Comparison of ENCODE assay signal across 24 cellular contexts in the genomic region with DNA sequence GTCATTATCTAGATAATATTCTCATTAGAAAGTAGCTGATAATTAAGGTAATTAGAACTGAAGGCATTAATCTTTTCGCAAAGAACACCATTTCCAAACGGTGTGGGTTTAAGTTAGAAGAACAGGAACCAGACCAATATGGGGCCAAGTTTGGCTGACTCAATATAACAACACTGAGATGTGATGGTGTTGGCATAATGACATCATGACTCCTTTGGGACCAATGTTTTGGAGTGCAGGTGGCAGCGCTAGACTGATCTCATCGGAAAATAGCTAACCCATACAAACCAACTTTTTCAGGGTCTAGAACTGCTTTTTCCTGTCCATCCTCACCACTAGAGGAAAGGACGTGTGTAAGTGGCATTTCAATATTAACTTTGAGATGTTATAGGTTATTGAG.
"Had no signal": no experiment of that assay in that cellular context is flagged by ENCODE, and none has a peak within 500 bp of the region (broad histone marks: within the 10 kb centered on the region; RNA-seq: fewer than 3 reads in every experiment).

No MANE protein-coding gene starts in this region.

- H3K4me3 Mint-ChIP-seq: activated CD8-positive, alpha-beta memory T cell treated with anti-CD3 and anti-CD28 coated beads, Interleukin-2, amount 10 ng/mL, durations not matched to agents 7 days and 5 days; activated CD8-positive, alpha-beta T cell treated with anti-CD3 and anti-CD28 coated beads, Interleukin-2, amount 10 ng/mL, durations not matched to agents 7 days and 5 days; activated naive CD8-positive, alpha-beta T cell; activated T-cell treated with anti-CD3 and anti-CD28 coated beads, Interleukin-2, amount 50 U/mL, for 72 hours; naive thymus-derived CD4-positive, alpha-beta T cell; T-helper 17 cell had no signal

- H3K36me3 Mint-ChIP-seq: activated CD8-positive, alpha-beta memory T cell treated with anti-CD3 and anti-CD28 coated beads, Interleukin-2, amount 10 ng/mL, durations not matched to agents 7 days and 5 days; activated naive CD8-positive, alpha-beta T cell; naive thymus-derived CD4-positive, alpha-beta T cell had no signal

- H3K9me3 ChIP-seq: gastrocnemius medialis, pancreas, prostate gland, testis, transverse colon had no signal

- H3K9me3 Mint-ChIP-seq: naive thymus-derived CD4-positive, alpha-beta T cell had no signal

- H3K36me3 ChIP-seq: gastrocnemius medialis, pancreas, prostate gland, transverse colon had no signal

- H3K27me3 ChIP-seq: gastrocnemius medialis, hepatocyte, pancreas, testis, transverse colon had no signal

- H3K79me2 ChIP-seq: hepatocyte had no signal

- ATAC-seq: activated CD8-positive, alpha-beta memory T cell treated with anti-CD3 and anti-CD28 coated beads, Interleukin-2, amount 10 ng/mL, durations not matched to agents 7 days and 5 days; activated CD8-positive, alpha-beta T cell treated with anti-CD3 and anti-CD28 coated beads, Interleukin-2, amount 10 ng/mL, durations not matched to agents 7 days and 5 days; activated T-cell treated with anti-CD3 and anti-CD28 coated beads, Interleukin-2, amount 50 U/mL, for 72 hours; gastrocnemius medialis; left ventricle myocardium superior; naive thymus-derived CD4-positive, alpha-beta T cell; pancreas; sciatic nerve; T-helper 17 cell had no signal

- H2AFZ ChIP-seq: hepatocyte had no signal

- H3K4me1 ChIP-seq: gastrocnemius medialis, prostate gland, testis, transverse colon had no signal

- DNase-seq: activated CD8-positive, alpha-beta memory T cell treated with anti-CD3 and anti-CD28 coated beads, Interleukin-2, amount 10 ng/mL, durations not matched to agents 7 days and 5 days; activated CD8-positive, alpha-beta T cell treated with anti-CD3 and anti-CD28 coated beads, Interleukin-2, amount 10 ng/mL, durations not matched to agents 7 days and 5 days; activated naive CD4-positive, alpha-beta T cell; activated T-cell treated with anti-CD3 and anti-CD28 coated beads, Interleukin-2, amount 50 U/mL, for 72 hours; anterior cingulate cortex; dermis blood vessel endothelial cell; effector CD4-positive, alpha-beta T cell; gastrocnemius medialis; islet precursor cell; left ventricle myocardium superior; naive thymus-derived CD4-positive, alpha-beta T cell; pancreas; retina; small intestine; stimulated activated CD4-positive, alpha-beta T cell treated with anti-CD3 and anti-CD28 coated beads, Interleukin-4, amount 100 ng/mL, for 24 hours; stimulated activated naive CD4-positive, alpha-beta T cell; T-helper 17 cell; T1000; testis; transverse colon had no signal

- H3K27ac ChIP-seq: gastrocnemius medialis, hepatocyte, pancreas, prostate gland, testis, transverse colon had no signal

- H3K27ac Mint-ChIP-seq: activated CD8-positive, alpha-beta memory T cell treated with anti-CD3 and anti-CD28 coated beads, Interleukin-2, amount 10 ng/mL, durations not matched to agents 7 days and 5 days; activated CD8-positive, alpha-beta T cell treated with anti-CD3 and anti-CD28 coated beads, Interleukin-2, amount 10 ng/mL, durations not matched to agents 7 days and 5 days; activated naive CD8-positive, alpha-beta T cell; activated T-cell treated with anti-CD3 and anti-CD28 coated beads, Interleukin-2, amount 50 U/mL, for 72 hours; naive thymus-derived CD4-positive, alpha-beta T cell; T-helper 17 cell had no signal

- H3K4me1 Mint-ChIP-seq: activated CD8-positive, alpha-beta memory T cell treated with anti-CD3 and anti-CD28 coated beads, Interleukin-2, amount 10 ng/mL, durations not matched to agents 7 days and 5 days; naive thymus-derived CD4-positive, alpha-beta T cell; T-helper 17 cell had no signal

- H3K27me3 Mint-ChIP-seq: activated CD8-positive, alpha-beta memory T cell treated with anti-CD3 and anti-CD28 coated beads, Interleukin-2, amount 10 ng/mL, durations not matched to agents 7 days and 5 days; activated naive CD8-positive, alpha-beta T cell; naive thymus-derived CD4-positive, alpha-beta T cell; T-helper 17 cell had no signal

- H3K4me2 ChIP-seq: hepatocyte had no signal

- H3K4me3 ChIP-seq: gastrocnemius medialis, hepatocyte, pancreas, prostate gland, testis, transverse colon had no signal
